8 cellular contexts compared by ENCODE assay signal in genomic region chr2:113700186-113700841, GRCh38. TPM values are rescaled to one million over a fixed set of nuclear protein-coding genes. Genes with fewer than 3 reads are reported as not detected.
DNase-seq lines count a peak whose midpoint lies in the region; ATAC-seq, FAIRE-seq and TF ChIP-seq lines count a peak whose summit lies in the region.

No MANE protein-coding gene starts in this region.

- DNase-seq in D721Med (ENCODE audit: insufficient read length, low spot score), result no peak
- peak; percentile 20 to 47 for DNase-seq in SJCRH30
- peak; percentile 14 for DNase-seq in activated naive CD8-positive, alpha-beta T cell treated with anti-CD3 and anti-CD28 coated beads, Interleukin-2, amount 50 U/mL, for 16 hours (ENCODE audit: low read depth, low spot score)
- no peak for DNase-seq in psoas muscle
- DNase-seq in SKM-1 treated with dmso at 0.1 percent for 144 hours (lab: John Stamatoyannopoulos, UW; ENCODE audit: unreplicated experiment), result no peak
- no peak for DNase-seq in MCF 10A (ENCODE audit: unreplicated experiment)

- TF ChIP-seq CTCF in D721Med (IDR thresholded peaks at IDR 0.05; ENCODE audit: insufficient read depth, missing control alignments) (peak; percentile 40), psoas muscle (IDR thresholded peaks at IDR 0.05) (peak; percentile 11), MCF 10A (IDR thresholded peaks at IDR 0.05; ENCODE audit: unreplicated experiment) (no peak)

- no peak overlapping the region for H3K4me3 Mint-ChIP-seq in MCF 10A (ENCODE audit: unreplicated experiment)

- H3K9me3 ChIP-seq in SJCRH30 (replicated peaks) (no peaks in the 10 kb centered on the region), psoas muscle (no peaks in the 10 kb centered on the region)

- H3K9me3 Mint-ChIP-seq in MCF 10A (ENCODE audit: unreplicated experiment), result no peaks in the 10 kb centered on the region

- POLR2A ChIA-PET in MCF 10A (lab: Yijun Ruan, JAX), result no interaction called here

- no peaks in the 10 kb centered on the region for H3K4me1 ChIP-seq in SJCRH30
- no peaks in the 10 kb centered on the region for H3K4me1 ChIP-seq in psoas muscle

- WGBS in psoas muscle, 3 donors, result 63 to 75% (median 75%) methylated on average over 17 of the region's 17 CpGs

- no peaks in the 10 kb centered on the region for H3K27me3 ChIP-seq in SJCRH30
- H3K27me3 ChIP-seq in psoas muscle (ENCODE audit: insufficient read depth in 3 of 3, low read length in 2 of 3), result no peaks in the 10 kb centered on the region

- H3K27ac Mint-ChIP-seq in MCF 10A (ENCODE audit: low read depth, unreplicated experiment), result no peak overlapping the region

- H3K36me3 Mint-ChIP-seq in MCF 10A (ENCODE audit: insufficient read depth, unreplicated experiment), result peaks cover 14% of the 10 kb centered on the region

- H3K4me3 ChIP-seq in SJCRH30, result no peak overlapping the region
- H3K4me3 ChIP-seq in psoas muscle, result no peak overlapping the region

- FAIRE-seq in D721Med (lab: Jason Lieb, UNC), result no peak

- intact Hi-C loops in psoas muscle (cut with DNase I) (no loop called here), MCF 10A (cut with micrococcal nuclease) (no loop called here)

- ATAC-seq in GM19397 (IDR thresholded peaks at IDR 0.05; ENCODE audit: unreplicated experiment) (peak; percentile 76), HG03342 (IDR thresholded peaks at IDR 0.05; ENCODE audit: unreplicated experiment) (peak; percentile 58), psoas muscle (no peak)

- peaks cover 6% of the 10 kb centered on the region for H3K4me1 Mint-ChIP-seq in MCF 10A (ENCODE audit: insufficient read depth, unreplicated experiment)

- CTCF ChIA-PET in MCF 10A (lab: Yijun Ruan, JAX), result interaction anchor here (1.1 kb wide), 1 partner anchor 18 kb away, joined by 3 read pairs; no protein-coding TSS in a partner anchor

- H3K36me3 ChIP-seq in SJCRH30, result no peaks in the 10 kb centered on the region
- peaks cover 0 to 7% of the 10 kb centered on the region in 2 donors for H3K36me3 ChIP-seq in psoas muscle (ENCODE audit: insufficient read depth in 1 of 2, low read depth in 1 of 2)

- no peaks in the 10 kb centered on the region for H3K27me3 Mint-ChIP-seq in MCF 10A (ENCODE audit: insufficient read depth, unreplicated experiment)

- H3K27ac ChIP-seq in SJCRH30, result no peak overlapping the region
- no peak overlapping the region for H3K27ac ChIP-seq in psoas muscle

- no TSS peak for BruUV-seq in MCF 10A (replicated peaks; lab: Mats Ljungman, UMichigan)

RNA-seq across cellular contexts. Expression of gene SLC35F5, which starts 56.1 kb away (rescaled TPM):
- 81.2 and 88.7 TPM in 2 replicates for total RNA-seq in SJCRH30 (2014; rRNA removed; shearing (Covaris generic))
- 10 to 100 TPM; 45.7 to 86.3 (median 50.7) TPM for total RNA-seq in psoas muscle
- polyA plus RNA-seq in psoas muscle, result 10 to 100 TPM; 23.1 to 54.6 (median 37.6) TPM
- total RNA-seq in MCF 10A (2022), result 52.7 and 64.9 TPM in 2 replicates

Comparison
In these comparisons a context has a peak if more than half of its experiments do, and no peak if none do; other contexts are left out.
1. DNase-seq: peak in SJCRH30 (2 of 2) and activated naive CD8-positive, alpha-beta T cell treated with anti-CD3 and anti-CD28 coated beads, Interleukin-2, amount 50 U/mL, for 16 hours (single experiment); none in D721Med (single experiment), psoas muscle (0 of 2), SKM-1 treated with dmso at 0.1 percent for 144 hours (single experiment) and MCF 10A (single experiment).
2. ATAC-seq: peak in GM19397 (single experiment) and HG03342 (single experiment); none in psoas muscle (0 of 4).